In genomic region chr17:16037636-16038035, GRCh38 we compare ENCODE assay signal across 13 cellular contexts. TPM values are rescaled to one million over a fixed set of nuclear protein-coding genes. Genes with fewer than 3 reads are reported as not detected.
DNase-seq lines count a peak whose midpoint lies in the region; ATAC-seq, FAIRE-seq and TF ChIP-seq lines count a peak whose summit lies in the region.
"Had no signal": no experiment of that assay in that cellular context is flagged by ENCODE, and none has a peak within 500 bp of the region (broad histone marks: within the 10 kb centered on the region; RNA-seq: fewer than 3 reads in every experiment).

No MANE protein-coding gene starts in this region.

- BruUV-seq in endothelial cell of umbilical vein (replicated peaks; lab: Mats Ljungman, UMichigan) (no TSS peak), OCI-LY7 (replicated peaks; lab: Mats Ljungman, UMichigan) (no TSS peak)

- ATAC-seq in HG03159 (IDR thresholded peaks at IDR 0.05; ENCODE audit: unreplicated experiment): no peak

- H4K20me1 ChIP-seq in endothelial cell of umbilical vein (replicated peaks; ENCODE audit: control insufficient read depth, extremely low read depth, insufficient read depth, low read length): no peaks in the 10 kb centered on the region
- H4K20me1 ChIP-seq in OCI-LY7 (ENCODE audit: insufficient read depth, low read length): no peaks in the 10 kb centered on the region

- H3K27me3 ChIP-seq in endothelial cell of umbilical vein (ENCODE audit: control insufficient read depth in 2 of 2, insufficient read depth in 2 of 2, low read length in 2 of 2) (no peaks in the 10 kb centered on the region), parathyroid adenoma (ENCODE audit: control insufficient read depth, insufficient read depth, low read length) (no peaks in the 10 kb centered on the region)
- H3K27me3 ChIP-seq: SJSA1 had no signal

- H3K36me3 ChIP-seq in endothelial cell of umbilical vein (ENCODE audit: control insufficient read depth in 2 of 2, extremely low read depth in 1 of 2, insufficient read depth in 2 of 2, low read length in 2 of 2): peaks cover 17 to 29% of the 10 kb centered on the region in 2 experiments
- H3K36me3 ChIP-seq in parathyroid adenoma (ENCODE audit: control insufficient read depth, insufficient read depth, low read length): peaks cover 13% of the 10 kb centered on the region
- H3K36me3 ChIP-seq in OCI-LY7 (ENCODE audit: insufficient read depth, low read length): peaks cover 94% of the 10 kb centered on the region

- H3K9me1 ChIP-seq in endothelial cell of umbilical vein (replicated peaks; ENCODE audit: control insufficient read depth, extremely low read depth, insufficient read depth, low read length): no peaks in the 10 kb centered on the region

- no peak overlapping the region for H3K4me2 ChIP-seq in endothelial cell of umbilical vein (ENCODE audit: insufficient read depth, low read length)
- H3K4me2 ChIP-seq in parathyroid adenoma (ENCODE audit: low read length): peak overlapping the region; percentile 57
- H3K4me2 ChIP-seq in OCI-LY7 (ENCODE audit: low read length): no peak overlapping the region

- dilution Hi-C loops in endothelial cell of umbilical vein (cut with MboI; ENCODE audit: extremely low pct_ligation_motif_present, low sequenced_read_pairs): no loop called here

- POLR2A ChIA-PET in endothelial cell of umbilical vein (lab: Charles Lee): no interaction called here
- POLR2A ChIA-PET in OCI-LY7 (lab: Charles Lee): interaction anchor here (0.6 kb wide), 1 partner anchor 178 kb away, joined by 3 read pairs; the partner anchor contains the start of gene NCOR1

- no peaks in the 10 kb centered on the region for H3K27me3 Mint-ChIP-seq in T-helper 2 cell treated with Interferon-gamma antibody and Interleukin-4, amounts not matched to agents 5 μg/mL and 100 μg/mL, for 36 hours (ENCODE audit: low read depth)

- no peak for TF ChIP-seq CTCF in endothelial cell of umbilical vein (IDR thresholded peaks at IDR 0.05; ENCODE audit: extremely low read depth in 1 of 2, insufficient read depth in 1 of 2, low read depth in 1 of 2, low read length in 2 of 2)
- TF ChIP-seq CTCF in parathyroid adenoma (IDR thresholded peaks at IDR 0.05): no peak
- no peak for TF ChIP-seq CTCF in OCI-LY7 (conservative IDR thresholded peaks at IDR 0.05; ENCODE audit: low read length)

- peaks cover 68% of the 10 kb centered on the region for H3K36me3 Mint-ChIP-seq in T-helper 2 cell treated with Interferon-gamma antibody and Interleukin-4, amounts not matched to agents 5 μg/mL and 100 μg/mL, for 36 hours (ENCODE audit: low read depth)

- H3K27ac ChIP-seq in endothelial cell of umbilical vein (ENCODE audit: insufficient read depth, low read depth, low read length) (peak overlapping the region; percentile 32), parathyroid adenoma (peak overlapping the region; percentile 68), OCI-LY7 (ENCODE audit: low read depth, low read length, poor library complexity, severe bottlenecking) (no peak overlapping the region)
- H3K27ac ChIP-seq: SJSA1 had no signal

- DNase-seq in HCEC 1CT: peak; percentile 9
- no peak for DNase-seq in T-helper 2 cell treated with Interferon-gamma antibody and Interleukin-4, amounts not matched to agents 5 μg/mL and 100 μg/mL, for 36 hours (ENCODE audit: low spot score)
- no peak for DNase-seq in endothelial cell of umbilical vein (ENCODE audit: low read depth, low spot score)
- no peak for DNase-seq in RKO (ENCODE audit: low spot score)
- DNase-seq in OCI-LY7 (ENCODE audit: low spot score): no peak
- DNase-seq: activated CD4-positive, CD25-positive, alpha-beta regulatory T cell treated with anti-CD3 and anti-CD28 coated beads, Interleukin-2, amount 50 U/mL, for 72 hours; amniotic stem cell; DMS53; NCI-H748 treated with DMSO at 0.1 percent for 48 hours; stimulated activated CD4-positive, alpha-beta T cell treated with anti-CD3 and anti-CD28 coated beads, Interleukin-15, amount 100 ng/mL, for 24 hours had no signal

- CTCF ChIA-PET in endothelial cell of umbilical vein (lab: Charles Lee): no interaction called here
- CTCF ChIA-PET in OCI-LY7 (lab: Charles Lee; ENCODE audit: unreplicated experiment): no interaction called here

- H3K9ac ChIP-seq in endothelial cell of umbilical vein (replicated peaks; ENCODE audit: extremely low read depth, insufficient read depth, low read length) (no peak overlapping the region), parathyroid adenoma (no peak overlapping the region)

- H3K9me3 ChIP-seq in endothelial cell of umbilical vein (replicated peaks; ENCODE audit: control insufficient read depth, insufficient read depth, low read length) (no peaks in the 10 kb centered on the region), parathyroid adenoma (ENCODE audit: control insufficient read depth, low read length) (peaks cover 4% of the 10 kb centered on the region), OCI-LY7 (ENCODE audit: low read length) (no peaks in the 10 kb centered on the region)

- H3K79me2 ChIP-seq in endothelial cell of umbilical vein (ENCODE audit: control insufficient read depth, insufficient read depth, low read length): no peaks in the 10 kb centered on the region
- H3K79me2 ChIP-seq in parathyroid adenoma: no peaks in the 10 kb centered on the region
- no peaks in the 10 kb centered on the region for H3K79me2 ChIP-seq in OCI-LY7 (ENCODE audit: insufficient read depth, low read depth, low read length)

- H3K9me2 ChIP-seq in OCI-LY7 (ENCODE audit: insufficient read depth, low read length): no peaks in the 10 kb centered on the region

- FAIRE-seq in endothelial cell of umbilical vein (lab: Jason Lieb, UNC): no peak

- TF ChIP-seq POLR2A in endothelial cell of umbilical vein (IDR thresholded peaks at IDR 0.05; ENCODE audit: low read depth, low read length): no peak

- H3K4me3 Mint-ChIP-seq in T-helper 2 cell treated with Interferon-gamma antibody and Interleukin-4, amounts not matched to agents 5 μg/mL and 100 μg/mL, for 36 hours: no peak overlapping the region

- peaks cover 25% of the 10 kb centered on the region for H3K4me1 Mint-ChIP-seq in T-helper 2 cell treated with Interferon-gamma antibody and Interleukin-4, amounts not matched to agents 5 μg/mL and 100 μg/mL, for 36 hours (ENCODE audit: low read depth)

- intact Hi-C loops in endothelial cell of umbilical vein (cut with micrococcal nuclease): no loop called here
- intact Hi-C loops in OCI-LY7 (cut with micrococcal nuclease; ENCODE audit: unreplicated experiment): no loop called here

- no peak overlapping the region for H2AFZ ChIP-seq in endothelial cell of umbilical vein (ENCODE audit: low read depth, low read length)
- H2AFZ ChIP-seq in parathyroid adenoma: no peak overlapping the region
- no peak overlapping the region for H2AFZ ChIP-seq in OCI-LY7 (ENCODE audit: low read length)

- H3K4me1 ChIP-seq in endothelial cell of umbilical vein (ENCODE audit: control insufficient read depth, extremely low read depth, insufficient read depth, low read length) (no peaks in the 10 kb centered on the region), parathyroid adenoma (peaks cover 19% of the 10 kb centered on the region), OCI-LY7 (ENCODE audit: insufficient read depth, low read length, poor library complexity, severe bottlenecking) (peaks cover 5% of the 10 kb centered on the region)
- H3K4me1 ChIP-seq: SJSA1 had no signal

- H3K27ac Mint-ChIP-seq in T-helper 2 cell treated with Interferon-gamma antibody and Interleukin-4, amounts not matched to agents 5 μg/mL and 100 μg/mL, for 36 hours: peak overlapping the region; percentile 78

- no peaks in the 10 kb centered on the region for H3K9me3 Mint-ChIP-seq in T-helper 2 cell treated with Interferon-gamma antibody and Interleukin-4, amounts not matched to agents 5 μg/mL and 100 μg/mL, for 36 hours

- H3K4me3 ChIP-seq in endothelial cell of umbilical vein (replicated peaks in 1 of 3; ENCODE audit: insufficient read depth in 1 of 3, low read depth in 1 of 3, low read length in 3 of 3) (no peak overlapping the region), parathyroid adenoma (ENCODE audit: low read depth, low read length) (peak overlapping the region; percentile 29), OCI-LY7 (ENCODE audit: low read depth, low read length, poor library complexity, severe bottlenecking) (no peak overlapping the region)
- H3K4me3 ChIP-seq: SJSA1 had no signal

TF ChIP-seq in endothelial cell of umbilical vein, 7 proteins besides CTCF, POLR2A, EP300 and RAD21:
- TF ChIP-seq FOS (IDR thresholded peaks at IDR 0.05; ENCODE audit: borderline replicate concordance, insufficient read depth, low read length): no peak
- no peak for TF ChIP-seq GATA2 (IDR thresholded peaks at IDR 0.05; ENCODE audit: insufficient read depth, insufficient read length, low read depth, low read length)
- TF ChIP-seq POLR2AphosphoS5 (IDR thresholded peaks at IDR 0.05; ENCODE audit: insufficient read depth, low read depth, low read length): no peak
- no peak for TF ChIP-seq EZH2 (IDR thresholded peaks at IDR 0.05; ENCODE audit: borderline replicate concordance, low read depth, low read length, severe bottlenecking)
- no peak for TF ChIP-seq JUN (IDR thresholded peaks at IDR 0.05; ENCODE audit: borderline replicate concordance, insufficient read depth, insufficient read length, low read depth)

RNA-seq across cellular contexts. Expression of gene TTC19, which starts 38.0 kb away (rescaled TPM):
- 32.8 and 33.3 TPM in 2 replicates for total RNA-seq in endothelial cell of umbilical vein
- 7.6 and 7.8 TPM in 2 replicates for polyA plus RNA-seq in endothelial cell of umbilical vein
- 6.7 TPM in 2 replicates for polyA plus RNA-seq in endothelial cell of umbilical vein (2011; cell fraction: cytosol; rRNA removed)
- polyA plus RNA-seq in endothelial cell of umbilical vein (2011; cell fraction: nucleus; rRNA removed): 13.0 and 14.1 TPM in 2 replicates
- polyA plus RNA-seq in endothelial cell of umbilical vein (2012): 30.7 and 31.2 TPM in 2 replicates
- polyA minus RNA-seq in endothelial cell of umbilical vein: 12.1 and 12.4 TPM in 2 replicates
- polyA minus RNA-seq in endothelial cell of umbilical vein (2011; cell fraction: cytosol; rRNA and poly(A)+ RNA removed): 13.1 TPM
- polyA minus RNA-seq in endothelial cell of umbilical vein (2011; cell fraction: nucleus; rRNA and poly(A)+ RNA removed): 18.8 and 24.8 TPM in 2 replicates
- total RNA-seq in OCI-LY7 (2014; rRNA removed; shearing (Covaris generic)): 42.0 and 57.3 TPM in 2 replicates
- total RNA-seq in OCI-LY7 (2022): 43.2 and 43.7 TPM in 2 replicates

RNA-seq across cellular contexts. Expression of gene ZSWIM7, which starts 38.1 kb away (rescaled TPM):
- total RNA-seq in endothelial cell of umbilical vein: 18.0 and 21.9 TPM in 2 replicates
- 33.8 and 38.9 TPM in 2 replicates for polyA plus RNA-seq in endothelial cell of umbilical vein
- polyA plus RNA-seq in endothelial cell of umbilical vein (2011; cell fraction: cytosol; rRNA removed): 26.7 and 30.5 TPM in 2 replicates
- 29.1 and 33.7 TPM in 2 replicates for polyA plus RNA-seq in endothelial cell of umbilical vein (2011; cell fraction: nucleus; rRNA removed)
- polyA plus RNA-seq in endothelial cell of umbilical vein (2012): 27.3 and 27.8 TPM in 2 replicates
- 11.0 and 21.6 TPM in 2 replicates for polyA minus RNA-seq in endothelial cell of umbilical vein
- 11.2 TPM for polyA minus RNA-seq in endothelial cell of umbilical vein (2011; cell fraction: cytosol; rRNA and poly(A)+ RNA removed)
- polyA minus RNA-seq in endothelial cell of umbilical vein (2011; cell fraction: nucleus; rRNA and poly(A)+ RNA removed): 2.2 and 6.1 TPM in 2 replicates
- total RNA-seq in OCI-LY7 (2014; rRNA removed; shearing (Covaris generic)): 27.2 and 34.7 TPM in 2 replicates
- total RNA-seq in OCI-LY7 (2022): 27.4 and 33.2 TPM in 2 replicates
